ENCODE assay signal across 8 cellular contexts in the genomic region with DNA sequence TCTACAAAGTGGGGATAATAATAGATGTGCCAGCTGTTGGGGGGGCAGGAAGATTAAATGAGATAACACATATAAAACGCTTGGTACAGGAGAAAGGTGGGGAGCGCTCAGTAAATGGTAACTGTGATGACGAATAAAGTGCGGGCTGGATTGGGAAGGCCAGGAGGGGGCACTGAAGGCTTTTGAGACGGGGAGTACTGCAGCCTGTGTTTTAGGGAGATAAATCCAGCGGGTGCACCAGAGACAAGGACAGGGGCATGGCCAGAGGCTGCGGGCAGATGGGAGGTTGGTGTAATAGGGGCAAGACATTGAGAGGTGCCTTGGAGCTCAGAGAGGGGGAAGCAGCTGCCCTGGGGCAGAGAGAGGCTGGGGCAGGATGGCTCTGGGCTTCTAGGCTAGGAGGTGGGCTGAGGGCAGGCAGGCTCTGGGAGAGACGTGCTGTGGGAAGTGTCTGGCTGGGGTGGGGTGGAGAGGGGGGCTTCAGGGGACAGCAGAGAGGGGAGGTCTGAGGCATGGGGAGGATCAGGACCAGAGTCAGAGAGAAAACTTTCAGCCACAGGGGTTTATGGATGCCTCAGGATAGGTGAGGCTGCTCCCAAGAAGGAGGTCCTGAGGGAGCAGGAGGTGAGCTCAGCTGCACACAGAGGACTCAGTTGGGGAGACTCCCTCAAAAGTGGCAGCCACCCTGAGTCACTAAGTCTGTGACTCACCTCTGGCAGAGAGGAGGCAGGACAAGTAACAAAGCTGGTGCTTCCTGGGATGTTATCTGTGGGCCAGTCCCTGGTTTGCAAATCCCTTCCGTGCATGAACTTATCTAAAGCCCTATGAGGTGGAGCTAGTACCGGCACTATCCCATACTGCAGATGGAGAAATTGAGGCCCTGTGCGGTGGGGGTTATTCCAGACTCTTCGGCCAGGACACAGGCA. TPM values are rescaled to one million over a fixed set of nuclear protein-coding genes. Genes with fewer than 3 reads are reported as not detected.
DNase-seq lines count a peak whose midpoint lies in the region; ATAC-seq, FAIRE-seq and TF ChIP-seq lines count a peak whose summit lies in the region.

No MANE protein-coding gene starts in this region.

- no peaks in the 10 kb centered on the region for H4K20me1 ChIP-seq in H1 (replicated peaks in 1 of 2; ENCODE audit: control insufficient read depth in 1 of 2, insufficient read depth in 2 of 2, low read length in 2 of 2)

- H3K4me1 ChIP-seq in H1 (replicated peaks in 1 of 4; ENCODE audit: control insufficient read depth in 3 of 4, insufficient read depth in 4 of 4, low read length in 3 of 4) (peaks cover 6 to 33% (median 32%) of the 10 kb centered on the region in 4 experiments), upper lobe of left lung (peaks cover 35 to 42% (median 39%) of the 10 kb centered on the region in 4 donors)

- no peak overlapping the region for H3K23ac ChIP-seq in H1 (ENCODE audit: insufficient read length)

- H3K4me3 Mint-ChIP-seq in nephron, result peak overlapping the region; percentile 12 to 36 (median 18)

- peak overlapping the region; percentile 76; the same call in 1 of the 2 replicates for H2BK20ac ChIP-seq in H1 (ENCODE audit: low read length)

- CTCF ChIA-PET in H1 (lab: Charles Lee; ENCODE audit: partially characterized antibody), result interaction anchor here (0.6 to 12.6 kb wide), 43 partner anchors 9 to 281 kb away, joined by 3 to 513 read pairs (median 5); a partner anchor contains a TSS

- peak overlapping the region; percentile 33 for H3K27ac ChIP-seq in H1 (ENCODE audit: low read depth, low read length)
- H3K27ac ChIP-seq in upper lobe of left lung, result peak overlapping the region; percentile 88 to 99 (median 96)

- H3K27ac Mint-ChIP-seq in nephron, result peak overlapping the region; percentile 95 to 97 (median 95)

- DNase-seq in DMS53 (lab: John Stamatoyannopoulos, UW), result peak; percentile 78
- DNase-seq in MG63, result peak; percentile 84
- DNase-seq in activated CD4-positive, alpha-beta T cell treated with anti-CD3 and anti-CD28 coated beads, Interleukin-2, amount 50 U/mL, for 4 hours, result peak; percentile 35 to 38
- peak in 1 of 2 experiments; percentile 81 for DNase-seq in H1 (ENCODE audit: low read depth in 1 of 2, low spot score in 2 of 2)
- peak in 1 of 2 donors; percentile 46 for DNase-seq in upper lobe of left lung
- DNase-seq in T-helper 9 cell, result no peak

- H3K79me1 ChIP-seq in H1 (ENCODE audit: low read depth, low read length), result no peaks in the 10 kb centered on the region; the same call in 1 of the 2 replicates

- H3K9me3 ChIP-seq in MG63 (no peaks in the 10 kb centered on the region), H1 (ENCODE audit: insufficient read depth in 2 of 2, low read depth in 1 of 2, low read length in 1 of 2) (no peaks in the 10 kb centered on the region), upper lobe of left lung (no peaks in the 10 kb centered on the region)

- no peak overlapping the region; the same call in 1 of the 2 replicates for H2AK5ac ChIP-seq in H1 (ENCODE audit: low read depth, low read length)

- H3K27me3 ChIP-seq in MG63, result no peaks in the 10 kb centered on the region
- no peaks in the 10 kb centered on the region for H3K27me3 ChIP-seq in H1 (replicated peaks in 1 of 4; ENCODE audit: control insufficient read depth in 3 of 4, extremely low read depth in 1 of 4, insufficient read depth in 3 of 4, low read length in 3 of 4)
- H3K27me3 ChIP-seq in upper lobe of left lung, result no peaks in the 10 kb centered on the region

- ATAC-seq in upper lobe of left lung (ENCODE audit: low FRiP score in 2 of 2), result peak; percentile 0 to 43
- ATAC-seq in HG03045 (IDR thresholded peaks at IDR 0.05; ENCODE audit: unreplicated experiment), result no peak

- peak overlapping the region; percentile 50; the same call in 1 of the 2 replicates for H2BK5ac ChIP-seq in H1 (ENCODE audit: low read depth, low read length)

- peak overlapping the region; percentile 96 for H3K18ac ChIP-seq in H1 (ENCODE audit: extremely low read depth, low read length)

- H3K4me2 ChIP-seq in H1 (ENCODE audit: insufficient read depth in 1 of 2, low read depth in 2 of 2, low read length in 2 of 2), result peak overlapping the region; percentile 0 to 96; a peak in 2 of 4 replicates

- peak; percentile 80 to 84 for TF ChIP-seq RAD21 in H1 (IDR thresholded peaks at IDR 0.05 in 1 of 2, conservative IDR thresholded peaks at IDR 0.05 in 1 of 2; ENCODE audit: low read depth in 2 of 2, low read length in 2 of 2)

- H3K14ac ChIP-seq in H1 (ENCODE audit: insufficient read length), result no peak overlapping the region

- WGBS in H1 (ENCODE audit: extremely low coverage in 1 of 2, insufficient coverage in 1 of 2, insufficient read length in 1 of 2, insufficient replicate concordance in 2 of 2, low coverage in 1 of 2, low lambda C conversion rate in 2 of 2, missing lambda C conversion rate in 1 of 2), 2 experiments, result 44% methylated on average over 12 of the region's 12 CpGs; no CpG with 5 or more reads in 1 of the 2 experiments
- WGBS in upper lobe of left lung, 2 donors, result 72 to 74% methylated on average over 8 to 12 of the region's 12 CpGs

- H3K56ac ChIP-seq in H1 (replicated peaks; ENCODE audit: insufficient read length, low read depth, low read length), result no peak overlapping the region

- H4K5ac ChIP-seq in H1 (ENCODE audit: insufficient read length, low read depth, low read length), result peak overlapping the region; percentile 15

- H2AFZ ChIP-seq in H1 (ENCODE audit: low read length), result no peak overlapping the region

- H2BK12ac ChIP-seq in H1 (ENCODE audit: low read depth, low read length), result peak overlapping the region; percentile 91

- 0 out of 2 replicates have a peak overlapping the region, but pooled peaks have one; percentile 16 for H4K8ac ChIP-seq in H1 (ENCODE audit: extremely low read depth, insufficient read depth, low read length)

- H3K36me3 ChIP-seq in MG63 (no peaks in the 10 kb centered on the region), H1 (ENCODE audit: control insufficient read depth in 2 of 4, insufficient read depth in 4 of 4, low read length in 3 of 4) (no peaks in the 10 kb centered on the region), upper lobe of left lung (no peaks in the 10 kb centered on the region)

- H3K79me2 ChIP-seq in H1 (ENCODE audit: control insufficient read depth in 1 of 2, insufficient read depth in 2 of 2, low read length in 2 of 2), result no peaks in the 10 kb centered on the region

- H2BK120ac ChIP-seq in H1 (replicated peaks; ENCODE audit: low read depth, low read length), result peak overlapping the region; percentile 1

- TF ChIP-seq EP300 in H1 (IDR thresholded peaks at IDR 0.05; ENCODE audit: borderline replicate concordance in 1 of 2, low read depth in 2 of 2, low read length in 2 of 2) (no peak), upper lobe of left lung (IDR thresholded peaks at IDR 0.05) (no peak)

- peaks cover 8% of the 10 kb centered on the region for H3K23me2 ChIP-seq in H1 (ENCODE audit: low read depth, low read length)

- H4K91ac ChIP-seq in H1 (replicated peaks; ENCODE audit: insufficient read length, low read length), result peak overlapping the region; percentile 89

- POLR2A ChIA-PET in H1 (lab: Charles Lee; ENCODE audit: partially characterized antibody), result interaction anchor here (0.8 to 16.4 kb wide), 12 partner anchors 7 to 175 kb away, joined by 3 to 223 read pairs (median 46); a partner anchor contains a TSS

- TF ChIP-seq POLR2A in H1 (IDR thresholded peaks at IDR 0.05; ENCODE audit: control extremely low read depth in 1 of 2, low read depth in 2 of 2, low read length in 2 of 2), result no peak
- no peak for TF ChIP-seq POLR2A in upper lobe of left lung (IDR thresholded peaks at IDR 0.05)

- H2BK15ac ChIP-seq in H1 (ENCODE audit: low read length), result no peak overlapping the region; the same call in 1 of the 2 replicates

- H3K9ac ChIP-seq in H1 (replicated peaks in 1 of 4; ENCODE audit: extremely low read depth in 1 of 4, low read depth in 3 of 4, low read length in 3 of 4), result peak overlapping the region in 2 of 4 experiments; percentile 25 to 37; a peak in 3 of 7 replicates

- H3K4me1 Mint-ChIP-seq in nephron, result peaks cover 22% of the 10 kb centered on the region

- H3K4me3 ChIP-seq in MG63 (no peak overlapping the region), H1 (ENCODE audit: extremely low read depth in 1 of 4, insufficient read depth in 2 of 4, low read depth in 3 of 4, low read length in 4 of 4) (no peak overlapping the region), upper lobe of left lung (no peak overlapping the region)

- H3K9me3 Mint-ChIP-seq in nephron, result no peaks in the 10 kb centered on the region

- TF ChIP-seq CTCF in H1 (IDR thresholded peaks at IDR 0.05; ENCODE audit: control extremely low read depth in 1 of 3, insufficient read depth in 1 of 3, low read depth in 1 of 3, low read length in 3 of 3), result peak in 2 of 3 experiments; percentile 63 to 64; a peak in 3 of 4 replicates
- TF ChIP-seq CTCF in nephron (IDR thresholded peaks at IDR 0.05; ENCODE audit: unreplicated experiment in 3 of 3), result peak in 2 of 3 experiments; percentile 12 to 13
- TF ChIP-seq CTCF in upper lobe of left lung (IDR thresholded peaks at IDR 0.05), result peak in 1 of 6 experiments; percentile 11

- peak; percentile 48 for FAIRE-seq in H1 (lab: Jason Lieb, UNC)

- H3K4ac ChIP-seq in H1 (replicated peaks; ENCODE audit: insufficient read length, low read depth, low read length), result peak overlapping the region; percentile 5

- H3K27me3 Mint-ChIP-seq in nephron (ENCODE audit: low read depth), result peaks cover 4% of the 10 kb centered on the region

- H3K36me3 Mint-ChIP-seq in nephron (ENCODE audit: low read depth), result no peaks in the 10 kb centered on the region

TF ChIP-seq in H1, 55 proteins besides CTCF, POLR2A, EP300 and RAD21 (continues in another document):
- TF ChIP-seq JUND (IDR thresholded peaks at IDR 0.05; ENCODE audit: low read length), result no peak
- TF ChIP-seq, protein P1, sequence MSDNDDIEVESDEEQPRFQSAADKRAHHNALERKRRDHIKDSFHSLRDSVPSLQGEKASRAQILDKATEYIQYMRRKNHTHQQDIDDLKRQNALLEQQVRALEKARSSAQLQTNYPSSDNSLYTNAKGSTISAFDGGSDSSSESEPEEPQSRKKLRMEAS (IDR thresholded peaks at IDR 0.05), result 0 out of 2 replicates have a peak, but pooled peaks have one; percentile 6
- 0 out of 4 replicates have a peak, but pooled peaks of 1 of the 2 experiments have one; percentile 68 for TF ChIP-seq HDAC2 (IDR thresholded peaks at IDR 0.05; ENCODE audit: borderline replicate concordance in 1 of 2, low read depth in 2 of 2, low read length in 2 of 2)

RNA-seq across cellular contexts. Expression of a gene that starts 18.9 kb away (rescaled TPM):
- total RNA-seq in MG63 (2014; rRNA removed; shearing (Covaris generic); ENCODE audit: low replicate concordance), result not detected in 2 replicates
- total RNA-seq in H1 (2021; fragmentation: NEBNext Ultra II Directional; extraction: Animal tissue kit (Norgen Biotek cat#: 25700)), result not detected in 2 replicates
- polyA plus RNA-seq in H1 (2011; rRNA removed), result 0.06 TPM in 1 of 2 replicates, not detected in the other
- not detected for polyA plus RNA-seq in H1 (2011; cell fraction: cytosol; rRNA removed)
- polyA plus RNA-seq in H1 (2011; cell fraction: nucleus; rRNA removed), result not detected
- not detected in 4 replicates for polyA plus RNA-seq in H1 (2012, experiment 1 of 2)
- polyA plus RNA-seq in H1 (2012, experiment 2 of 2), result not detected
- polyA plus RNA-seq in H1 (2013, experiment 1 of 2), result not detected
- polyA plus RNA-seq in H1 (2013, experiment 2 of 2), result not detected
- not detected in 2 replicates for polyA minus RNA-seq in H1 (2011; rRNA and poly(A)+ RNA removed)
- not detected for polyA minus RNA-seq in H1 (2011; cell fraction: cytosol; rRNA and poly(A)+ RNA removed)
- polyA minus RNA-seq in H1 (2011; cell fraction: nucleus; rRNA and poly(A)+ RNA removed), result not detected
- total RNA-seq in upper lobe of left lung, result not detected
